ENCODE assay signal across 10 cellular contexts in the genomic region with DNA sequence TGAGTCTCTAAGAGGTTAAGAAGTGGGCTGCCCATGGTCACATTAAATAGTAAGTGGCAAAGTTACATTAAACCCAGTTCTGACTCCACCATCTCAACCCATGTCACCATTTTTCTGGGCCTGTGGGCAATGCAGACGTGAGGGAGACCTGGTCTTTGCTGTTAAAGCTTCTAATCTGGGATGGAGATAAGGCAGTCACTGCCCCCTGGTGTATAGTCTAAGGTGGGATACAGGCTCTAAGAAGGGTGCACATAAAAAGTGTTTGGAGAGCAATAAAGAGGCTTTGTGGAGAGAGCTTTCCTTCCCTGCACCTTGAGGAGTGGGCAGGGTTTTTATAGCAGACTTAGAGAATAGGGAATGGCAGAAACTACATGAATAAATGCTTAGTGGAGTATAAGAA.
A peak's percentile ranks its signal among the peaks of the same experiment; 100 is the strongest.
DNase-seq lines count a peak whose midpoint lies in the region; ATAC-seq and TF ChIP-seq lines count a peak whose summit lies in the region.
"Had no signal": no experiment of that assay in that cellular context is flagged by ENCODE, and none has a peak within 500 bp of the region (broad histone marks: within the 10 kb centered on the region; RNA-seq: fewer than 3 reads in every experiment).

No MANE protein-coding gene starts in this region.

- H3K36me3 ChIP-seq in HAP-1 (replicated peaks) = no peaks in the 10 kb centered on the region
- H3K36me3 ChIP-seq in CD8-positive, alpha-beta T cell (ENCODE audit: insufficient read depth, low read length) = no peaks in the 10 kb centered on the region
- H3K36me3 ChIP-seq: Peyer's patch had no signal

- no peak overlapping the region for H3K4me3 ChIP-seq in HAP-1
- H3K4me3 ChIP-seq in CD8-positive, alpha-beta T cell (ENCODE audit: low read depth, low read length) = no peak overlapping the region
- H3K4me3 ChIP-seq: mucosa of descending colon, Peyer's patch had no signal

- H3K9me3 ChIP-seq in HAP-1 = no peaks in the 10 kb centered on the region
- no peaks in the 10 kb centered on the region for H3K9me3 ChIP-seq in CD8-positive, alpha-beta T cell (ENCODE audit: low read length)
- H3K9me3 ChIP-seq: mucosa of descending colon, Peyer's patch had no signal

- H3K27me3 ChIP-seq in HAP-1 (ENCODE audit: low read depth) = peaks cover 13% of the 10 kb centered on the region
- H3K27me3 ChIP-seq in CD8-positive, alpha-beta T cell (ENCODE audit: insufficient read depth, low read length) = no peaks in the 10 kb centered on the region
- H3K27me3 ChIP-seq: Peyer's patch had no signal

- peak overlapping the region; percentile 84 for H3K27ac Mint-ChIP-seq in chondrocyte (ENCODE audit: unreplicated experiment)
- H3K27ac Mint-ChIP-seq in CD8-positive, alpha-beta T cell = no peak overlapping the region

- no peaks in the 10 kb centered on the region for H3K4me1 ChIP-seq in HAP-1
- H3K4me1 ChIP-seq in CD8-positive, alpha-beta T cell (ENCODE audit: insufficient read depth, low read length) = no peaks in the 10 kb centered on the region

- peaks cover 93% of the 10 kb centered on the region for H3K4me1 Mint-ChIP-seq in chondrocyte (ENCODE audit: low read depth)
- no peaks in the 10 kb centered on the region for H3K4me1 Mint-ChIP-seq in CD8-positive, alpha-beta T cell (ENCODE audit: low read depth)

- H3K27me3 Mint-ChIP-seq in chondrocyte (ENCODE audit: low read depth) = no peaks in the 10 kb centered on the region
- H3K27me3 Mint-ChIP-seq in CD8-positive, alpha-beta T cell (ENCODE audit: low read depth) = peaks cover 5% of the 10 kb centered on the region

- POLR2A ChIA-PET in CD8-positive, alpha-beta T cell (lab: Charles Lee) = no interaction called here

- ATAC-seq in sciatic nerve (peak; percentile 48), GM18505 (IDR thresholded peaks at IDR 0.05; ENCODE audit: unreplicated experiment) (no peak)
- no peak for ATAC-seq in CD8-positive, alpha-beta T cell

- no peak overlapping the region for H3K27ac ChIP-seq in CD8-positive, alpha-beta T cell (ENCODE audit: low read depth, low read length)
- H3K27ac ChIP-seq: Peyer's patch had no signal

- DNase-seq in NCI-H146 (lab: John Stamatoyannopoulos, UW) = peak; percentile 4
- no peak for DNase-seq in NCI-H146 treated with DMSO at 0.1 percent for 48 hours (lab: John Stamatoyannopoulos, UW; ENCODE audit: unreplicated experiment)
- DNase-seq in NCI-H1092 (lab: John Stamatoyannopoulos, UW) = peak; percentile 9
- no peak for DNase-seq in chondrocyte (ENCODE audit: low spot score)
- DNase-seq in sciatic nerve (ENCODE audit: low spot score) = no peak
- no peak for DNase-seq in HAP-1 (ENCODE audit: low spot score in 2 of 2)
- DNase-seq in CD8-positive, alpha-beta T cell = no peak
- DNase-seq: mucosa of descending colon, Peyer's patch had no signal

- TF ChIP-seq CTCF in chondrocyte (IDR thresholded peaks at IDR 0.05) = peak; percentile 60
- no peak for TF ChIP-seq CTCF in CD8-positive, alpha-beta T cell (IDR thresholded peaks at IDR 0.05)

- CTCF ChIA-PET in CD8-positive, alpha-beta T cell (lab: Charles Lee) = interaction anchor here (0.6 to 1.5 kb wide), 4 partner anchors 8 to 302 kb away, joined by 3 to 5 read pairs (median 3); no protein-coding TSS in a partner anchor

- H3K4me3 Mint-ChIP-seq in chondrocyte (ENCODE audit: unreplicated experiment) = no peak overlapping the region
- H3K4me3 Mint-ChIP-seq in CD8-positive, alpha-beta T cell = no peak overlapping the region

- in situ Hi-C loops in HAP-1 (cut with MboI; ENCODE audit: low sequenced_read_pairs) = no loop called here

- intact Hi-C loops in sciatic nerve (cut with DNase I) = no loop called here
- intact Hi-C loops in CD8-positive, alpha-beta T cell (cut with DNase I, micrococcal nuclease) = loop anchor here (2.0 to 5.0 kb wide), 2 partner anchors 298 kb away; no protein-coding TSS in a partner anchor

- peaks cover 3% of the 10 kb centered on the region for H3K36me3 Mint-ChIP-seq in chondrocyte (ENCODE audit: low read depth)
- H3K36me3 Mint-ChIP-seq in CD8-positive, alpha-beta T cell = no peaks in the 10 kb centered on the region

- no peak for TF ChIP-seq POLR2A in GM18505 (IDR thresholded peaks at IDR 0.05; ENCODE audit: borderline replicate concordance, extremely low read depth, insufficient read depth, insufficient read length)

- no peaks in the 10 kb centered on the region for H3K9me3 Mint-ChIP-seq in chondrocyte (ENCODE audit: low read depth)
- H3K9me3 Mint-ChIP-seq in CD8-positive, alpha-beta T cell = no peaks in the 10 kb centered on the region

Comparison
In these comparisons a context has a peak if more than half of its experiments do, and no peak if none do; other contexts are left out.
1. DNase-seq: peak in NCI-H146 (single experiment) and NCI-H1092 (single experiment); none in NCI-H146 treated with DMSO at 0.1 percent for 48 hours (single experiment), chondrocyte (single experiment), sciatic nerve (single experiment), HAP-1 (0 of 2) and CD8-positive, alpha-beta T cell (0 of 7).